ENCODE assay signal across 16 cellular contexts in the genomic region with DNA sequence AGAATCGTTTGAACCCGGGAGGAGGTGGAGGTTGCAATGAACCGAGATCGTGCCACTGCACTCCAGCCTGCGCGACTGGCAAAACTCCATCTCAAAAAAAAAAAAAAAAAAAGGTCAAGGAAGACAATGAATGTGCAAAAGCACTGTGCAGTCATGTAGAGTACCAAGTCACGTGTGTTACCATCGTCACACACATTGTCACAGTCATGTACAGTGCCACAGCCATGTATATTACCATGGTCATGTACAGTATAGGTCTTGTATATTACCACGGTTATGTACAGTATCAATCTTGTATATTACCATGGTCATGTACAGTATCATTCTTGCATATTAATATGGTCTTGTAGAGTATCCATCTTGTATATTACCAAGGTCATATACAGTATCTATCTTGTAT. TPM values are rescaled to one million over a fixed set of nuclear protein-coding genes. Genes with fewer than 3 reads are reported as not detected.
DNase-seq lines count a peak whose midpoint lies in the region; ATAC-seq and TF ChIP-seq lines count a peak whose summit lies in the region.
"Had no signal": no experiment of that assay in that cellular context is flagged by ENCODE, and none has a peak within 500 bp of the region (broad histone marks: within the 10 kb centered on the region; RNA-seq: fewer than 3 reads in every experiment).

No MANE protein-coding gene starts in this region.

- H3K27ac Mint-ChIP-seq in activated naive CD4-positive, alpha-beta T cell treated with anti-CD3 and anti-CD28 coated beads for 36 hours = peak overlapping the region; percentile 79

- CTCF ChIA-PET in activated naive CD4-positive, alpha-beta T cell treated with anti-CD3 and anti-CD28 coated beads for 36 hours (lab: Charles Lee) = interaction anchor here (0.6 to 2.0 kb wide), 2 partner anchors 11 to 134 kb away, joined by 3 to 14 read pairs; partner anchors contain the start of gene DHRS3
- CTCF ChIA-PET in PC-3 (lab: Charles Lee) = no interaction called here

- DNase-seq in activated naive CD4-positive, alpha-beta T cell treated with anti-CD3 and anti-CD28 coated beads for 36 hours = no peak
- no peak for DNase-seq in activated naive CD4-positive, alpha-beta T cell (lab: John Stamatoyannopoulos, UW)
- DNase-seq in PC-3 (no peak), stomach (no peak), SIG-M5 (lab: John Stamatoyannopoulos, UW) (no peak)
- no peak for DNase-seq in effector memory CD4-positive, alpha-beta T cell
- DNase-seq: C1 segment of cervical spinal cord had no signal

- 73 to 83% (median 78%) methylated on average over 9 of the region's 9 CpGs for WGBS in stomach, 5 donors

- peaks cover 76% of the 10 kb centered on the region for H3K4me1 Mint-ChIP-seq in activated naive CD4-positive, alpha-beta T cell treated with anti-CD3 and anti-CD28 coated beads for 36 hours (ENCODE audit: low read depth)

- H3K79me2 ChIP-seq in PC-3 (ENCODE audit: low read length) = peaks cover 95% of the 10 kb centered on the region

- no peak overlapping the region for H3K9ac ChIP-seq in PC-3 (ENCODE audit: low read length)

- H3K9me2 ChIP-seq in PC-3 (replicated peaks; ENCODE audit: low read length) = no peaks in the 10 kb centered on the region

- H3K9me3 ChIP-seq in PC-3 (ENCODE audit: low read length) (no peaks in the 10 kb centered on the region), stomach (peaks cover 0 to 5% (median 0%) of the 10 kb centered on the region in 4 donors)
- H3K9me3 ChIP-seq in effector memory CD4-positive, alpha-beta T cell (ENCODE audit: control insufficient read depth, low read length) = no peaks in the 10 kb centered on the region
- H3K9me3 ChIP-seq: ovary had no signal

- H3K27me3 ChIP-seq in PC-3 (ENCODE audit: low read length) = no peaks in the 10 kb centered on the region
- no peaks in the 10 kb centered on the region for H3K27me3 ChIP-seq in effector memory CD4-positive, alpha-beta T cell (replicated peaks; ENCODE audit: control insufficient read depth, insufficient read depth, low read length, poor library complexity, severe bottlenecking)
- no peaks in the 10 kb centered on the region for H3K27me3 ChIP-seq in stomach
- H3K27me3 ChIP-seq: ovary had no signal

- H3K4me3 ChIP-seq in PC-3 (ENCODE audit: low read length) (no peak overlapping the region), stomach (no peak overlapping the region)
- no peak overlapping the region for H3K4me3 ChIP-seq in effector memory CD4-positive, alpha-beta T cell (ENCODE audit: insufficient read depth, low read depth, low read length, poor library complexity, severe bottlenecking)
- H3K4me3 ChIP-seq: ovary, skin epidermis had no signal

- H3K27me3 Mint-ChIP-seq in activated naive CD4-positive, alpha-beta T cell treated with anti-CD3 and anti-CD28 coated beads for 36 hours (ENCODE audit: low read depth) = no peaks in the 10 kb centered on the region
- H3K27me3 Mint-ChIP-seq: activated CD4-positive, alpha-beta T cell treated with anti-CD3 and anti-CD28 coated beads, Interleukin-2, amount 10 ng/mL, durations not matched to agents 24 days and 14 days had no signal

- peak overlapping the region; percentile 67 for H3K27ac ChIP-seq in PC-3 (ENCODE audit: low read length)
- peak overlapping the region; percentile 14 for H3K27ac ChIP-seq in effector memory CD4-positive, alpha-beta T cell (ENCODE audit: insufficient read depth, low read length, poor library complexity, severe bottlenecking)
- H3K27ac ChIP-seq in stomach = peak overlapping the region in 4 of 5 donors; percentile 9 to 92 (median 86)
- H3K27ac ChIP-seq: ovary, skin epidermis had no signal

- peaks cover 10% of the 10 kb centered on the region for H3K9me3 Mint-ChIP-seq in activated naive CD4-positive, alpha-beta T cell treated with anti-CD3 and anti-CD28 coated beads for 36 hours

- H3K36me3 Mint-ChIP-seq in activated naive CD4-positive, alpha-beta T cell treated with anti-CD3 and anti-CD28 coated beads for 36 hours (ENCODE audit: low read depth) = peaks cover 35% of the 10 kb centered on the region

- no peaks in the 10 kb centered on the region; the same call in 1 of the 2 replicates for H4K20me1 ChIP-seq in PC-3 (ENCODE audit: low read length)

- BruUV-seq in PC-3 (replicated peaks; lab: Mats Ljungman, UMichigan) = no TSS peak

- H3K4me1 ChIP-seq in PC-3 (ENCODE audit: insufficient read depth, low read length) (peaks cover 50% of the 10 kb centered on the region), stomach (peaks cover 57 to 77% (median 70%) of the 10 kb centered on the region in 4 donors)
- peaks cover 19% of the 10 kb centered on the region for H3K4me1 ChIP-seq in effector memory CD4-positive, alpha-beta T cell (ENCODE audit: control insufficient read depth, insufficient read depth, low read length, poor library complexity, severe bottlenecking)

- ATAC-seq in PC-3 = no peak
- ATAC-seq in GM19351 (IDR thresholded peaks at IDR 0.05; ENCODE audit: unreplicated experiment) = no peak
- no peak for ATAC-seq in GM21390 (IDR thresholded peaks at IDR 0.05; ENCODE audit: unreplicated experiment)

- TF ChIP-seq POLR2A in stomach (IDR thresholded peaks at IDR 0.05) = no peak

- POLR2A ChIA-PET in PC-3 (lab: Charles Lee; ENCODE audit: unreplicated experiment) = no interaction called here

- H3K4me2 ChIP-seq in PC-3 (ENCODE audit: low read length) = no peak overlapping the region

- no peak overlapping the region for H2AFZ ChIP-seq in PC-3 (ENCODE audit: low read length)

- H3K36me3 ChIP-seq in PC-3 (ENCODE audit: low read depth, low read length) (peaks cover 11% of the 10 kb centered on the region), stomach (peaks cover 0 to 43% (median 26%) of the 10 kb centered on the region in 4 donors)
- H3K36me3 ChIP-seq in effector memory CD4-positive, alpha-beta T cell (ENCODE audit: control insufficient read depth, insufficient read depth, low read length) = no peaks in the 10 kb centered on the region
- H3K36me3 ChIP-seq: ovary had no signal

- TF ChIP-seq CTCF in PC-3 (conservative IDR thresholded peaks at IDR 0.05; ENCODE audit: low read depth, low read length) = no peak
- no peak for TF ChIP-seq CTCF in stomach (IDR thresholded peaks at IDR 0.05)

- peaks cover 9% of the 10 kb centered on the region for H3F3A ChIP-seq in PC-3 (ENCODE audit: low read length, unreplicated experiment)

- intact Hi-C loops in activated naive CD4-positive, alpha-beta T cell treated with anti-CD3 and anti-CD28 coated beads for 36 hours (cut with micrococcal nuclease) = loop anchor here (1.0 to 5.0 kb wide), 8 partner anchors 13 to 309 kb away; partner anchors contain the start of gene DHRS3
- intact Hi-C loops in PC-3 (cut with micrococcal nuclease) (loop anchor here (1.0 kb wide), 1 partner anchor 11 kb away; no protein-coding TSS in a partner anchor), stomach (cut with DNase I; ENCODE audit: low total_unique reads) (no loop called here)

- no peak overlapping the region for H3K4me3 Mint-ChIP-seq in activated naive CD4-positive, alpha-beta T cell treated with anti-CD3 and anti-CD28 coated beads for 36 hours

- no peak for TF ChIP-seq EP300 in stomach (IDR thresholded peaks at IDR 0.05)

RNA-seq across cellular contexts. Expression of gene DHRS3, which starts 13.0 kb away (rescaled TPM):
- total RNA-seq in activated naive CD4-positive, alpha-beta T cell treated with anti-CD3 and anti-CD28 coated beads for 36 hours = 10 to 100 TPM; 45.5 to 45.7 TPM
- total RNA-seq in PC-3 (2014; rRNA removed) (105 and 116 TPM in 2 replicates), stomach (100 to 1,000 TPM in 1 of 5 donors, 10 to 100 TPM in 4; 15.1 to 103 (median 54.2) TPM)
- 100 to 1,000 TPM in 1 of 3 donors, 10 to 100 TPM in 2; 50.2 to 102 (median 62.2) TPM for polyA plus RNA-seq in stomach

RNA-seq across cellular contexts. Expression of gene AADACL4, which starts 38.9 kb away (rescaled TPM):
- not detected for total RNA-seq in activated naive CD4-positive, alpha-beta T cell treated with anti-CD3 and anti-CD28 coated beads for 36 hours
- not detected in 2 replicates for total RNA-seq in PC-3 (2014; rRNA removed)
- not detected for total RNA-seq in stomach
- not detected for polyA plus RNA-seq in stomach
- total RNA-seq: activated CD4-positive, alpha-beta T cell treated with anti-CD3 and anti-CD28 coated beads, Interleukin-2, amount 10 ng/mL, durations not matched to agents 24 days and 14 days; bronchial epithelial cell; esophagus mucosa; MCF 10A; ovary; temporal lobe had no signal

Comparison
In these comparisons a context has a peak if more than half of its experiments do, and no peak if none do; other contexts are left out.
1. H3K27ac ChIP-seq: peak in every context shown above with its lines; median percentile 86 in stomach; 67 in PC-3; 14 in effector memory CD4-positive, alpha-beta T cell.